8 cellular contexts compared by ENCODE assay signal in the genomic region with DNA sequence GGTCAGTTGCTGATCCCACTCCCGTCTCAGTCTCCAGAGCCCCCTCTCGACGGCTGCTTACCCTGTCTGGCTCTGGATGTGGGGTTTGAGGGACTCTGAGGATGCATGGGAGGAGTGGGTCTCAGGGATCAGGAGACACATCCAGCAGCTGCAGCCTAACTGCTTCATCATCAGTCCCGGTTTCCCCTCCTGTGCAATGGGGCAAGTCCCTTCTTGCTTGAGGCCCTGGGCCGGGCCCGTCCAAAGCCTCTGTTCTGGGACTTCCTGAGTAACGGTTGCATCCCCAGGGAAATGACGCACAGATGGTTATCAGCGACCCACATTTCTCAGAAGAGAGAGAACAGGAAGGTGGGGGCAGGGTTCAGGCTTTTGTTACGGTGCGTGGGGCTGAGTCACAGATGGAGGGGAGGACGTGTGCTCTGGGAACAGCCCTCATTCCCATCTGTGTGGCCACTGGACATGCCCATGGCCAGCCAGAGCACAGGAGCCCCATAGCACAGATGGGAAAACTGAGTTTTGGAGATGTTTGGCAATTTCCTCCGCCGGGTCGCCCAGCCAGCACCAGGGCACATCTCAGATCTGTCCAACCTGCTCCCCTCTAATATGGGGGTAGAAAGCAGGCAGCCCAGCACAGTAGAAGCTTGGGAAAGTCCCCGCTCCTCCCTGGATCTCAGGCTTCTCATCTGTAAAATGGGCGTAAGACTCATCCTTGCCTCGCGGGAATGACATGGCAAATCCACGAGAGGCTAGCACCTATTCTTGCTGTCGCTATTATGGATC. TPM values are rescaled to one million over a fixed set of nuclear protein-coding genes. Genes with fewer than 3 reads are reported as not detected.
DNase-seq lines count a peak whose midpoint lies in the region; ATAC-seq and TF ChIP-seq lines count a peak whose summit lies in the region.

No MANE protein-coding gene starts in this region.

- ATAC-seq in foreskin keratinocyte (peak; percentile 92), GM21367 (IDR thresholded peaks at IDR 0.05; ENCODE audit: unreplicated experiment) (no peak)

- no peak overlapping the region for H3K27ac ChIP-seq in DOHH2 (ENCODE audit: low read depth, low read length)
- H3K27ac ChIP-seq in HEK293 (ENCODE audit: extremely low read depth, low read depth, low read length): no peak overlapping the region
- no peak overlapping the region for H3K27ac ChIP-seq in PC-9
- peak overlapping the region; percentile 99 for H3K27ac ChIP-seq in foreskin keratinocyte
- peak overlapping the region in 19 of 21 experiments; percentile 47 to 85 (median 72) for H3K27ac ChIP-seq in skin epidermis

- H3K4me2 ChIP-seq in DOHH2 (ENCODE audit: low read length) (peak overlapping the region; percentile 62), PC-9 (no peak overlapping the region)

- POLR2A ChIA-PET in HEK293 (lab: Yijun Ruan, JAX): no interaction called here
- POLR2A ChIA-PET in PC-9 (lab: Charles Lee; ENCODE audit: unreplicated experiment): no interaction called here

- H3K36me3 ChIP-seq in DOHH2 (ENCODE audit: control insufficient read depth, low read length): no peaks in the 10 kb centered on the region
- H3K36me3 ChIP-seq in HEK293 (ENCODE audit: control insufficient read depth in 2 of 2, insufficient read depth in 1 of 2, low read length in 2 of 2): no peaks in the 10 kb centered on the region
- no peaks in the 10 kb centered on the region for H3K36me3 ChIP-seq in PC-9 (ENCODE audit: low read depth)

- intact Hi-C loops in PC-9 (cut with micrococcal nuclease; ENCODE audit: unreplicated experiment): no loop called here

- no peak for TF ChIP-seq CTCF in DOHH2 (IDR thresholded peaks at IDR 0.05; ENCODE audit: low read depth, low read length, poor library complexity, severe bottlenecking)
- TF ChIP-seq CTCF in HEK293 (tag by site-specific recombination; IDR thresholded peaks at IDR 0.05): no peak
- no peak for TF ChIP-seq CTCF in PC-9 (conservative IDR thresholded peaks at IDR 0.05)
- peak; percentile 21 for TF ChIP-seq CTCF in foreskin keratinocyte (conservative IDR thresholded peaks at IDR 0.05)

- CTCF ChIA-PET in HEK293 (lab: Yijun Ruan, JAX) (interaction anchor here (0.7 kb wide), 1 partner anchor 244 kb away, joined by 3 read pairs; no protein-coding TSS in a partner anchor), PC-9 (lab: Charles Lee) (no interaction called here)

- no peaks in the 10 kb centered on the region; the same call in 1 of the 2 replicates for H3K9me3 ChIP-seq in DOHH2 (ENCODE audit: control insufficient read depth, insufficient read depth, low read length)
- H3K9me3 ChIP-seq in HEK293 (ENCODE audit: control insufficient read depth, insufficient read depth, low read depth, low read length): no peaks in the 10 kb centered on the region
- no peaks in the 10 kb centered on the region for H3K9me3 ChIP-seq in PC-9 (ENCODE audit: insufficient read depth, low read depth)

- H4K20me1 ChIP-seq in DOHH2 (ENCODE audit: control insufficient read depth, insufficient read depth, low read depth, low read length) (no peaks in the 10 kb centered on the region), PC-9 (ENCODE audit: insufficient read depth) (no peaks in the 10 kb centered on the region)

- H3K79me2 ChIP-seq in DOHH2 (ENCODE audit: control insufficient read depth, low read length): no peaks in the 10 kb centered on the region
- no peaks in the 10 kb centered on the region for H3K79me2 ChIP-seq in PC-9 (ENCODE audit: low read depth)

- no peak overlapping the region for H2AFZ ChIP-seq in PC-9

- BruUV-seq in PC-9 (replicated peaks; lab: Mats Ljungman, UMichigan): no TSS peak

- peaks cover 23% of the 10 kb centered on the region for H3K4me1 ChIP-seq in DOHH2 (ENCODE audit: control insufficient read depth, low read length)
- no peaks in the 10 kb centered on the region for H3K4me1 ChIP-seq in HEK293 (ENCODE audit: control insufficient read depth, insufficient read depth, low read length)
- H3K4me1 ChIP-seq in PC-9 (replicated peaks; ENCODE audit: insufficient read depth): no peaks in the 10 kb centered on the region
- H3K4me1 ChIP-seq in foreskin keratinocyte: peaks cover 9% of the 10 kb centered on the region

- H3K4me3 ChIP-seq in DOHH2 (ENCODE audit: low read length) (peak overlapping the region; percentile 54), HEK293 (ENCODE audit: low read depth, low read length) (no peak overlapping the region), PC-9 (no peak overlapping the region), skin epidermis (no peak overlapping the region)

- no peaks in the 10 kb centered on the region for H3K9me2 ChIP-seq in DOHH2 (replicated peaks; ENCODE audit: control insufficient read depth, low read length)
- H3K9me2 ChIP-seq in PC-9 (ENCODE audit: insufficient read depth): no peaks in the 10 kb centered on the region

- H3F3A ChIP-seq in DOHH2 (ENCODE audit: control insufficient read depth, insufficient read depth) (0 out of 2 replicates have a peak, but pooled peaks cover 2% of the 10 kb centered on the region), PC-9 (ENCODE audit: insufficient read depth, low read depth) (no peaks in the 10 kb centered on the region)

- DNase-seq in PC-9 (peak; percentile 48 to 55), activated T-helper 1 cell treated with Interleukin-2 at 50 U/mL for 16 hours (ENCODE audit: low read depth) (peak; percentile 65), foreskin keratinocyte (peak; percentile 100), NCI-H774 (lab: John Stamatoyannopoulos, UW) (no peak)

- peaks cover 6% of the 10 kb centered on the region; the same call in 1 of the 2 replicates for H3K27me3 ChIP-seq in DOHH2 (ENCODE audit: control insufficient read depth, low read length)
- H3K27me3 ChIP-seq in PC-9 (ENCODE audit: insufficient read depth, low read depth): no peaks in the 10 kb centered on the region
- no peaks in the 10 kb centered on the region for H3K27me3 ChIP-seq in foreskin keratinocyte

TF ChIP-seq in HEK293, 187 proteins besides CTCF, POLR2A, EP300 and RAD21 (continues in another document):
- no peak for TF ChIP-seq MEIS1 (CRISPR knock-in tag; IDR thresholded peaks at IDR 0.05; ENCODE audit: borderline replicate concordance)
- TF ChIP-seq SP7 (tag by site-specific recombination; IDR thresholded peaks at IDR 0.05): peak; percentile 59; the same call in 1 of the 2 replicates
- no peak for TF ChIP-seq ZNF48 (tag by site-specific recombination; IDR thresholded peaks at IDR 0.05)
- peak; percentile 82 for TF ChIP-seq ZNF341 (tag by site-specific recombination; IDR thresholded peaks at IDR 0.05; ENCODE audit: low read depth)
- peak; percentile 71 for TF ChIP-seq ZBTB48 (tag by site-specific recombination; IDR thresholded peaks at IDR 0.05)
- TF ChIP-seq ZNF596 (tag by site-specific recombination; IDR thresholded peaks at IDR 0.05): no peak
- TF ChIP-seq, protein P1, sequence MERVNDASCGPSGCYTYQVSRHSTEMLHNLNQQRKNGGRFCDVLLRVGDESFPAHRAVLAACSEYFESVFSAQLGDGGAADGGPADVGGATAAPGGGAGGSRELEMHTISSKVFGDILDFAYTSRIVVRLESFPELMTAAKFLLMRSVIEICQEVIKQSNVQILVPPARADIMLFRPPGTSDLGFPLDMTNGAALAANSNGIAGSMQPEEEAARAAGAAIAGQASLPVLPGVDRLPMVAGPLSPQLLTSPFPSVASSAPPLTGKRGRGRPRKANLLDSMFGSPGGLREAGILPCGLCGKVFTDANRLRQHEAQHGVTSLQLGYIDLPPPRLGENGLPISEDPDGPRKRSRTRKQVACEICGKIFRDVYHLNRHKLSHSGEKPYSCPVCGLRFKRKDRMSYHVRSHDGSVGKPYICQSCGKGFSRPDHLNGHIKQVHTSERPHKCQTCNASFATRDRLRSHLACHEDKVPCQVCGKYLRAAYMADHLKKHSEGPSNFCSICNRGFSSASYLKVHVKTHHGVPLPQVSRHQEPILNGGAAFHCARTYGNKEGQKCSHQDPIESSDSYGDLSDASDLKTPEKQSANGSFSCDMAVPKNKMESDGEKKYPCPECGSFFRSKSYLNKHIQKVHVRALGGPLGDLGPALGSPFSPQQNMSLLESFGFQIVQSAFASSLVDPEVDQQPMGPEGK (tag by site-specific recombination; IDR thresholded peaks at IDR 0.05): 0 out of 2 replicates have a peak, but pooled peaks have one; percentile 24
- TF ChIP-seq, protein P2, sequence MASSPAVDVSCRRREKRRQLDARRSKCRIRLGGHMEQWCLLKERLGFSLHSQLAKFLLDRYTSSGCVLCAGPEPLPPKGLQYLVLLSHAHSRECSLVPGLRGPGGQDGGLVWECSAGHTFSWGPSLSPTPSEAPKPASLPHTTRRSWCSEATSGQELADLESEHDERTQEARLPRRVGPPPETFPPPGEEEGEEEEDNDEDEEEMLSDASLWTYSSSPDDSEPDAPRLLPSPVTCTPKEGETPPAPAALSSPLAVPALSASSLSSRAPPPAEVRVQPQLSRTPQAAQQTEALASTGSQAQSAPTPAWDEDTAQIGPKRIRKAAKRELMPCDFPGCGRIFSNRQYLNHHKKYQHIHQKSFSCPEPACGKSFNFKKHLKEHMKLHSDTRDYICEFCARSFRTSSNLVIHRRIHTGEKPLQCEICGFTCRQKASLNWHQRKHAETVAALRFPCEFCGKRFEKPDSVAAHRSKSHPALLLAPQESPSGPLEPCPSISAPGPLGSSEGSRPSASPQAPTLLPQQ (tag by site-specific recombination; IDR thresholded peaks at IDR 0.05): peak; percentile 64; the same call in 1 of the 2 replicates

RNA-seq across cellular contexts. Expression of gene GNA15, which starts 19.3 kb away (rescaled TPM):
- total RNA-seq in PC-9 (2021) (14.2 and 16.3 TPM in 2 replicates), foreskin keratinocyte (114 and 130 TPM in 2 replicates)
- 109 and 126 TPM in 2 replicates for polyA plus RNA-seq in foreskin keratinocyte

RNA-seq across cellular contexts. Expression of gene S1PR4, which starts 23.4 kb away (rescaled TPM):
- total RNA-seq in PC-9 (2021) (0.37 and 0.83 TPM in 2 replicates), foreskin keratinocyte (0.11 and 0.27 TPM in 2 replicates)
- polyA plus RNA-seq in foreskin keratinocyte: 0.16 TPM in 1 of 2 replicates, not detected in the other

RNA-seq across cellular contexts. Expression of gene NCLN, which starts 30.6 kb away (rescaled TPM):
- total RNA-seq in PC-9 (2021) (46.0 and 61.4 TPM in 2 replicates), foreskin keratinocyte (97.8 and 100 TPM in 2 replicates)
- polyA plus RNA-seq in foreskin keratinocyte: 109 and 111 TPM in 2 replicates

Comparison
In these comparisons a context has a peak if more than half of its experiments do, and no peak if none do; other contexts are left out.
1. H3K27ac ChIP-seq: peak in foreskin keratinocyte (single experiment) and skin epidermis (19 of 21); none in DOHH2 (single experiment), HEK293 (single experiment) and PC-9 (single experiment).